Comparison of ENCODE assay signal across 14 cellular contexts in genomic region chr13:26923824-26924605, GRCh38.
DNase-seq lines count a peak whose midpoint lies in the region; ATAC-seq and TF ChIP-seq lines count a peak whose summit lies in the region.
"Had no signal": no experiment of that assay in that cellular context is flagged by ENCODE, and none has a peak within 500 bp of the region (broad histone marks: within the 10 kb centered on the region; RNA-seq: fewer than 3 reads in every experiment).

No MANE protein-coding gene starts in this region.

- ATAC-seq in left lung (peak; percentile 33), HG02840 (IDR thresholded peaks at IDR 0.05; ENCODE audit: low FRiP score, unreplicated experiment) (no peak)
- ATAC-seq: stimulated activated naive B cell treated with anti-CD40 and anti-IgM and Interleukin-4, amounts not matched to agents 10 μg/mL and 1 μg/mL and 100 μg/mL, for 72 hours had no signal

- H3K4me3 ChIP-seq in choroid plexus epithelial cell (ENCODE audit: low read depth, low read length) (no peak overlapping the region), left lung (no peak overlapping the region)

- intact Hi-C loops in left lung (cut with DNase I), result loop anchor here in 1 of 2 donors (10.0 kb wide), 1 partner anchor 209 kb away; no protein-coding TSS in a partner anchor

- no peaks in the 10 kb centered on the region for H3K27me3 ChIP-seq in left lung

- H3K36me3 ChIP-seq in left lung, result no peaks in the 10 kb centered on the region

- H3K9me3 ChIP-seq in left lung, result no peaks in the 10 kb centered on the region

- DNase-seq in AG08395 (ENCODE audit: low spot score) (peak; percentile 45), HT1080 (ENCODE audit: low read depth) (peak; percentile 49), choroid plexus epithelial cell (ENCODE audit: low read depth) (peak; percentile 86), left lung (no peak), NCI-H2196 treated with DMSO at 0.1 percent for 48 hours (lab: John Stamatoyannopoulos, UW; ENCODE audit: unreplicated experiment) (no peak), NOMO-1 treated with DMSO at 0.1 percent for 48 hours (lab: John Stamatoyannopoulos, UW; ENCODE audit: unreplicated experiment) (no peak), NCI-H1417 treated with DMSO at 0.1 percent for 48 hours (lab: John Stamatoyannopoulos, UW) (no peak)
- DNase-seq: DMS53; H9; NCI-H446; retina; stimulated activated CD4-positive, alpha-beta T cell treated with anti-CD3 and anti-CD28 coated beads, Interleukin-4, amount 100 ng/mL, for 4 hours; stimulated activated naive B cell treated with anti-CD40 and anti-IgM and Interleukin-4, amounts not matched to agents 10 μg/mL and 1 μg/mL and 100 μg/mL, for 72 hours had no signal

- H3K27ac ChIP-seq in left lung, result no peak overlapping the region

- H3K4me1 ChIP-seq in left lung, result no peaks in the 10 kb centered on the region

- TF ChIP-seq CTCF in choroid plexus epithelial cell (conservative IDR thresholded peaks at IDR 0.05; ENCODE audit: low read depth, low read length), result no peak
- TF ChIP-seq CTCF in left lung (IDR thresholded peaks at IDR 0.05), result no peak

Comparison
In these comparisons a context has a peak if more than half of its experiments do, and no peak if none do; other contexts are left out.
1. DNase-seq: peak in AG08395 (single experiment), HT1080 (single experiment) and choroid plexus epithelial cell (single experiment); none in left lung (0 of 2), NCI-H2196 treated with DMSO at 0.1 percent for 48 hours (single experiment), NOMO-1 treated with DMSO at 0.1 percent for 48 hours (single experiment) and NCI-H1417 treated with DMSO at 0.1 percent for 48 hours (single experiment).